ENCODE assay signal across 1 cellular context in the genomic region with DNA sequence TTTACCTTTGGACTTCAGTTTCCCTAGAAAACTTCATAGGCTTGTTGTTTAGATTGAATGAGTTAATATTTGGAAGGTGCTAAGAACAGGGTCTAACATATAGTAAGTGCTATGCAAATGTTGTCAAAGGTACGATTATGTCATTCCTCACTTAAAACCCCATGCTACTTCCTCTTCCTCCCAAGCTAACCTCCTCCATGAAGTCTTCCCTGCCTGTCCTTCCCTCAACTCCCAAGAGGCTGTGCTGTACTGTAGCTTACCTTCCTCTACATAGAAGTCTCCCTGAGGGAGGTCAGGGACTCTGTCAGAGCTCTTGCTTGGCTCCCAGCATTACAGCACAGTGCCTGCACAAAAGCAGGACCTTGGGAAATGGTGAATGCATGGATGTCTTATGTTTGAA.
TF ChIP-seq lines count a peak whose summit lies in the region.

No MANE protein-coding gene starts in this region.

TF ChIP-seq in HepG2, 621 proteins besides CTCF, POLR2A, EP300 and RAD21 (continued from another document):
- TF ChIP-seq, protein P1, sequence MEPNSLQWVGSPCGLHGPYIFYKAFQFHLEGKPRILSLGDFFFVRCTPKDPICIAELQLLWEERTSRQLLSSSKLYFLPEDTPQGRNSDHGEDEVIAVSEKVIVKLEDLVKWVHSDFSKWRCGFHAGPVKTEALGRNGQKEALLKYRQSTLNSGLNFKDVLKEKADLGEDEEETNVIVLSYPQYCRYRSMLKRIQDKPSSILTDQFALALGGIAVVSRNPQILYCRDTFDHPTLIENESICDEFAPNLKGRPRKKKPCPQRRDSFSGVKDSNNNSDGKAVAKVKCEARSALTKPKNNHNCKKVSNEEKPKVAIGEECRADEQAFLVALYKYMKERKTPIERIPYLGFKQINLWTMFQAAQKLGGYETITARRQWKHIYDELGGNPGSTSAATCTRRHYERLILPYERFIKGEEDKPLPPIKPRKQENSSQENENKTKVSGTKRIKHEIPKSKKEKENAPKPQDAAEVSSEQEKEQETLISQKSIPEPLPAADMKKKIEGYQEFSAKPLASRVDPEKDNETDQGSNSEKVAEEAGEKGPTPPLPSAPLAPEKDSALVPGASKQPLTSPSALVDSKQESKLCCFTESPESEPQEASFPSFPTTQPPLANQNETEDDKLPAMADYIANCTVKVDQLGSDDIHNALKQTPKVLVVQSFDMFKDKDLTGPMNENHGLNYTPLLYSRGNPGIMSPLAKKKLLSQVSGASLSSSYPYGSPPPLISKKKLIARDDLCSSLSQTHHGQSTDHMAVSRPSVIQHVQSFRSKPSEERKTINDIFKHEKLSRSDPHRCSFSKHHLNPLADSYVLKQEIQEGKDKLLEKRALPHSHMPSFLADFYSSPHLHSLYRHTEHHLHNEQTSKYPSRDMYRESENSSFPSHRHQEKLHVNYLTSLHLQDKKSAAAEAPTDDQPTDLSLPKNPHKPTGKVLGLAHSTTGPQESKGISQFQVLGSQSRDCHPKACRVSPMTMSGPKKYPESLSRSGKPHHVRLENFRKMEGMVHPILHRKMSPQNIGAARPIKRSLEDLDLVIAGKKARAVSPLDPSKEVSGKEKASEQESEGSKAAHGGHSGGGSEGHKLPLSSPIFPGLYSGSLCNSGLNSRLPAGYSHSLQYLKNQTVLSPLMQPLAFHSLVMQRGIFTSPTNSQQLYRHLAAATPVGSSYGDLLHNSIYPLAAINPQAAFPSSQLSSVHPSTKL (CRISPR knock-in tag; IDR thresholded peaks at IDR 0.05): 0 out of 2 replicates have a peak, but pooled peaks have one; percentile 23
- TF ChIP-seq YEATS4 (CRISPR knock-in tag; IDR thresholded peaks at IDR 0.05; ENCODE audit: borderline replicate concordance): no peak
- TF ChIP-seq SYNCRIP (IDR thresholded peaks at IDR 0.05; ENCODE audit: insufficient read depth, low read depth, low read length): no peak
- no peak for TF ChIP-seq HES4 (CRISPR knock-in tag; IDR thresholded peaks at IDR 0.05; ENCODE audit: borderline replicate concordance)
- TF ChIP-seq CHD2 (IDR thresholded peaks at IDR 0.05; ENCODE audit: low read depth, low read length): no peak
- TF ChIP-seq HNRNPLL (IDR thresholded peaks at IDR 0.05; ENCODE audit: low read depth, low read length, poor library complexity, severe bottlenecking): no peak
- TF ChIP-seq, protein P2, sequence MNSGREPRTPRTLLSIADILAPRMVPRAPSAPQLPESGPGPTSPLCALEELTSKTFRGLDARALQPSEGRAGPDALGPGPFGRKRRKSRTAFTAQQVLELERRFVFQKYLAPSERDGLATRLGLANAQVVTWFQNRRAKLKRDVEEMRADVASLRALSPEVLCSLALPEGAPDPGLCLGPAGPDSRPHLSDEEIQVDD (CRISPR knock-in tag; IDR thresholded peaks at IDR 0.05; ENCODE audit: borderline replicate concordance): no peak
- no peak for TF ChIP-seq NFE2L1 (CRISPR knock-in tag; IDR thresholded peaks at IDR 0.05; ENCODE audit: borderline replicate concordance)
- TF ChIP-seq ELF4 (CRISPR knock-in tag; IDR thresholded peaks at IDR 0.05; ENCODE audit: borderline replicate concordance): no peak
- TF ChIP-seq FOXJ3 (CRISPR knock-in tag; IDR thresholded peaks at IDR 0.05; ENCODE audit: borderline replicate concordance): no peak
- no peak for TF ChIP-seq ZFP62 (CRISPR knock-in tag; IDR thresholded peaks at IDR 0.05)
- TF ChIP-seq, protein P3, sequence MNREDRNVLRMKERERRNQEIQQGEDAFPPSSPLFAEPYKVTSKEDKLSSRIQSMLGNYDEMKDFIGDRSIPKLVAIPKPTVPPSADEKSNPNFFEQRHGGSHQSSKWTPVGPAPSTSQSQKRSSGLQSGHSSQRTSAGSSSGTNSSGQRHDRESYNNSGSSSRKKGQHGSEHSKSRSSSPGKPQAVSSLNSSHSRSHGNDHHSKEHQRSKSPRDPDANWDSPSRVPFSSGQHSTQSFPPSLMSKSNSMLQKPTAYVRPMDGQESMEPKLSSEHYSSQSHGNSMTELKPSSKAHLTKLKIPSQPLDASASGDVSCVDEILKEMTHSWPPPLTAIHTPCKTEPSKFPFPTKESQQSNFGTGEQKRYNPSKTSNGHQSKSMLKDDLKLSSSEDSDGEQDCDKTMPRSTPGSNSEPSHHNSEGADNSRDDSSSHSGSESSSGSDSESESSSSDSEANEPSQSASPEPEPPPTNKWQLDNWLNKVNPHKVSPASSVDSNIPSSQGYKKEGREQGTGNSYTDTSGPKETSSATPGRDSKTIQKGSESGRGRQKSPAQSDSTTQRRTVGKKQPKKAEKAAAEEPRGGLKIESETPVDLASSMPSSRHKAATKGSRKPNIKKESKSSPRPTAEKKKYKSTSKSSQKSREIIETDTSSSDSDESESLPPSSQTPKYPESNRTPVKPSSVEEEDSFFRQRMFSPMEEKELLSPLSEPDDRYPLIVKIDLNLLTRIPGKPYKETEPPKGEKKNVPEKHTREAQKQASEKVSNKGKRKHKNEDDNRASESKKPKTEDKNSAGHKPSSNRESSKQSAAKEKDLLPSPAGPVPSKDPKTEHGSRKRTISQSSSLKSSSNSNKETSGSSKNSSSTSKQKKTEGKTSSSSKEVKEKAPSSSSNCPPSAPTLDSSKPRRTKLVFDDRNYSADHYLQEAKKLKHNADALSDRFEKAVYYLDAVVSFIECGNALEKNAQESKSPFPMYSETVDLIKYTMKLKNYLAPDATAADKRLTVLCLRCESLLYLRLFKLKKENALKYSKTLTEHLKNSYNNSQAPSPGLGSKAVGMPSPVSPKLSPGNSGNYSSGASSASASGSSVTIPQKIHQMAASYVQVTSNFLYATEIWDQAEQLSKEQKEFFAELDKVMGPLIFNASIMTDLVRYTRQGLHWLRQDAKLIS (CRISPR knock-in tag; IDR thresholded peaks at IDR 0.05): no peak
- TF ChIP-seq, protein P4, sequence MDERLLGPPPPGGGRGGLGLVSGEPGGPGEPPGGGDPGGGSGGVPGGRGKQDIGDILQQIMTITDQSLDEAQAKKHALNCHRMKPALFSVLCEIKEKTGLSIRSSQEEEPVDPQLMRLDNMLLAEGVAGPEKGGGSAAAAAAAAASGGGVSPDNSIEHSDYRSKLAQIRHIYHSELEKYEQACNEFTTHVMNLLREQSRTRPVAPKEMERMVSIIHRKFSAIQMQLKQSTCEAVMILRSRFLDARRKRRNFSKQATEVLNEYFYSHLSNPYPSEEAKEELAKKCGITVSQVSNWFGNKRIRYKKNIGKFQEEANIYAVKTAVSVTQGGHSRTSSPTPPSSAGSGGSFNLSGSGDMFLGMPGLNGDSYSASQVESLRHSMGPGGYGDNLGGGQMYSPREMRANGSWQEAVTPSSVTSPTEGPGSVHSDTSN (CRISPR knock-in tag; IDR thresholded peaks at IDR 0.05): no peak
- no peak for TF ChIP-seq FIP1L1 (IDR thresholded peaks at IDR 0.05; ENCODE audit: borderline replicate concordance, insufficient read depth, low read depth, low read length)
- TF ChIP-seq BRD4 (CRISPR knock-in tag; IDR thresholded peaks at IDR 0.05): no peak
